2 cellular contexts compared by ENCODE assay signal in genomic region chr14:106489112-106489881, GRCh38.
TF ChIP-seq lines count a peak whose summit lies in the region.

No MANE protein-coding gene starts in this region.

TF ChIP-seq in GM12878, 131 proteins besides CTCF, POLR2A, EP300 and RAD21:
- TF ChIP-seq PAX8 (IDR thresholded peaks at IDR 0.05) (no peak), PML (IDR thresholded peaks at IDR 0.05; ENCODE audit: low read length) (no peak), MYB (IDR thresholded peaks at IDR 0.05; ENCODE audit: borderline replicate concordance, low read depth, low read length) (no peak), MTA3 (IDR thresholded peaks at IDR 0.05; ENCODE audit: borderline replicate concordance, low read length) (no peak), CBX3 (IDR thresholded peaks at IDR 0.05; ENCODE audit: borderline replicate concordance, low read depth) (no peak), KAT2A (conservative IDR thresholded peaks at IDR 0.05; ENCODE audit: control insufficient read depth, low read depth, low read length) (no peak), KDM1A (IDR thresholded peaks at IDR 0.05; ENCODE audit: borderline replicate concordance) (no peak), ZNF384 (IDR thresholded peaks at IDR 0.05; ENCODE audit: borderline replicate concordance, low read depth, low read length) (no peak), NRF1 (conservative IDR thresholded peaks at IDR 0.05; ENCODE audit: low read depth, low read length) (no peak), NFYA (IDR thresholded peaks at IDR 0.05; ENCODE audit: borderline replicate concordance, low read depth, low read length) (no peak), CBFB (IDR thresholded peaks at IDR 0.05; ENCODE audit: low read depth) (no peak), MLLT1 (IDR thresholded peaks at IDR 0.05) (no peak), SRF (IDR thresholded peaks at IDR 0.05; ENCODE audit: low read depth in 2 of 2, low read length in 2 of 2) (no peak), SKIL (IDR thresholded peaks at IDR 0.05; ENCODE audit: low read depth, poor library complexity, severe bottlenecking) (no peak), EGR1 (IDR thresholded peaks at IDR 0.05; ENCODE audit: borderline replicate concordance in 1 of 2, low read depth in 2 of 2, low read length in 2 of 2) (no peak), POLR2AphosphoS5 (IDR thresholded peaks at IDR 0.05; ENCODE audit: low read length) (no peak), NFIC (IDR thresholded peaks at IDR 0.05; ENCODE audit: low read depth, low read length) (no peak), WRNIP1 (IDR thresholded peaks at IDR 0.05; ENCODE audit: borderline replicate concordance, low read depth, low read length) (no peak)

TF ChIP-seq in SK-N-SH, 30 proteins besides CTCF, POLR2A, EP300 and RAD21:
- no peak for TF ChIP-seq USF1 (IDR thresholded peaks at IDR 0.05; ENCODE audit: borderline replicate concordance, low read depth)
- TF ChIP-seq GATA2 (CRISPR knock-in tag; IDR thresholded peaks at IDR 0.05) = no peak
- no peak for TF ChIP-seq NRF1 (IDR thresholded peaks at IDR 0.05; ENCODE audit: low read depth, low read length)
- TF ChIP-seq JUND (IDR thresholded peaks at IDR 0.05) = no peak
- TF ChIP-seq ELF1 (IDR thresholded peaks at IDR 0.05) = no peak
- no peak for TF ChIP-seq RFX5 (IDR thresholded peaks at IDR 0.05; ENCODE audit: low read length)
- no peak for TF ChIP-seq USF2 (IDR thresholded peaks at IDR 0.05; ENCODE audit: borderline replicate concordance, low read depth, low read length)
- TF ChIP-seq RXRA (IDR thresholded peaks at IDR 0.05; ENCODE audit: borderline replicate concordance, low read depth) = no peak
- TF ChIP-seq FOXM1 (IDR thresholded peaks at IDR 0.05; ENCODE audit: low read depth) = no peak
